ENCODE assay signal across 10 cellular contexts in the genomic region with DNA sequence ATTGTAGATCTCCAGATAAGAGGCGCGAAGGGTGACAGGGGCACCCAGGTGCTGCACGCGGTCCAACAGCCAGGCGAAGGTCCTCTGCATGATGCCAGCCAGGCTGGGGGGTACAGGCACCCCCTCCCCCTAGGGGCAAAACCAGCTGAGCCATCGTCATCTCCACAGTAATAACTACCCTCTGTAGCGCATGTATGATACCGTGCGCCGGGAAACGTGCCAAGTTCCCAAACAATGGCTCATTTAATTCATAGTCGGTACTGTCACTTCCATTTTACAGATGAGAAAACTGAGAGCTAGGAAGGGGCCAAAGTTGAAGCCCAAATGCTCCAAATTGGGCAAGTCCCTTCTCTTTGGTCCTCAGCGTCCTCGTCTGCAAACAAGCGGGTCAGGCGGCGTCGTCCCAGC. TPM values are rescaled to one million over a fixed set of nuclear protein-coding genes. Genes with fewer than 3 reads are reported as not detected.
DNase-seq lines count a peak whose midpoint lies in the region; ATAC-seq, FAIRE-seq and TF ChIP-seq lines count a peak whose summit lies in the region.
"Had no signal": no experiment of that assay in that cellular context is flagged by ENCODE, and none has a peak within 500 bp of the region (broad histone marks: within the 10 kb centered on the region; RNA-seq: fewer than 3 reads in every experiment).

No MANE protein-coding gene starts in this region.

- CTCF ChIA-PET in PC-9 (lab: Charles Lee): no interaction called here

- H3K4me1 ChIP-seq in small intestine (ENCODE audit: control insufficient read depth in 2 of 2, insufficient read depth in 1 of 2, low read depth in 1 of 2, low read length in 1 of 2): peaks cover 0 to 2% of the 10 kb centered on the region in 2 donors
- no peaks in the 10 kb centered on the region for H3K4me1 ChIP-seq in PC-9 (replicated peaks; ENCODE audit: insufficient read depth)

- peak; percentile 13 for DNase-seq in NCI-H1092 treated with DMSO at 0.1 percent for 48 hours (lab: John Stamatoyannopoulos, UW)
- no peak for DNase-seq in NCI-H1092 (lab: John Stamatoyannopoulos, UW)
- peak; percentile 51 for DNase-seq in SK-MEL-5 (ENCODE audit: low read depth, low spot score)
- peak; percentile 62 for DNase-seq in small intestine
- DNase-seq in GM19240 (ENCODE audit: insufficient read length, low spot score): no peak
- no peak for DNase-seq in PC-9
- DNase-seq: GOT3, SW 1271 had no signal

- no peak for ATAC-seq in esophagus mucosa

- H3K9me3 ChIP-seq in small intestine (ENCODE audit: control insufficient read depth, low read depth) (no peaks in the 10 kb centered on the region), PC-9 (ENCODE audit: insufficient read depth, low read depth) (peaks cover 2% of the 10 kb centered on the region)

- no peaks in the 10 kb centered on the region for H4K20me1 ChIP-seq in PC-9 (ENCODE audit: insufficient read depth)

- in situ Hi-C loops in SK-MEL-5 (cut with HindIII; ENCODE audit: low pct_unique_long_range_greater_than_20kb, low sequenced_read_pairs): no loop called here

- no peak overlapping the region for H3K4me2 ChIP-seq in PC-9

- no TSS peak for BruUV-seq in PC-9 (replicated peaks; lab: Mats Ljungman, UMichigan)

- no peaks in the 10 kb centered on the region for H3K9me2 ChIP-seq in PC-9 (ENCODE audit: insufficient read depth)

- H3K4me3 ChIP-seq in iPS-11a (ENCODE audit: low read depth, low read length) (peak overlapping the region; percentile 48), small intestine (ENCODE audit: low read depth in 1 of 2, low read length in 2 of 2) (peak overlapping the region in 1 of 2 donors; percentile 65), PC-9 (no peak overlapping the region)

- peak overlapping the region in 1 of 2 donors; percentile 22 for H3K27ac ChIP-seq in small intestine (ENCODE audit: low read depth in 1 of 2, low read length in 1 of 2)
- H3K27ac ChIP-seq in PC-9: no peak overlapping the region

- no peaks in the 10 kb centered on the region for H3F3A ChIP-seq in PC-9 (ENCODE audit: insufficient read depth, low read depth)

- intact Hi-C loops in PC-9 (cut with micrococcal nuclease; ENCODE audit: unreplicated experiment): no loop called here

- POLR2A ChIA-PET in PC-9 (lab: Charles Lee; ENCODE audit: unreplicated experiment): no interaction called here

- H2AFZ ChIP-seq in PC-9: no peak overlapping the region

- no peaks in the 10 kb centered on the region for H3K79me2 ChIP-seq in PC-9 (ENCODE audit: low read depth)

- WGBS in small intestine, 3 donors: 5 to 22% (median 15%) methylated on average over 18 of the region's 18 CpGs

- H3K27me3 ChIP-seq in small intestine (ENCODE audit: control insufficient read depth in 2 of 2, insufficient read depth in 2 of 2, low read length in 2 of 2): peaks cover 0 to 3% of the 10 kb centered on the region in 2 donors
- H3K27me3 ChIP-seq in PC-9 (ENCODE audit: insufficient read depth, low read depth): no peaks in the 10 kb centered on the region

- H3K36me3 ChIP-seq in small intestine (ENCODE audit: control insufficient read depth in 2 of 2, insufficient read depth in 2 of 2, low read length in 2 of 2) (peaks cover 0 to 4% of the 10 kb centered on the region in 2 donors), PC-9 (ENCODE audit: low read depth) (no peaks in the 10 kb centered on the region)

- no peak for TF ChIP-seq CTCF in PC-9 (conservative IDR thresholded peaks at IDR 0.05)

- FAIRE-seq in small intestine (lab: Jason Lieb, UNC): no peak

RNA-seq across cellular contexts. Expression of a gene that starts 1.5 kb away (rescaled TPM):
- total RNA-seq in SK-MEL-5 (2014; rRNA removed; shearing (Covaris generic)): 0.82 TPM in 1 of 2 replicates, not detected in the other
- 0.04 and 0.05 TPM in 2 replicates for polyA plus RNA-seq in SK-MEL-5 (2015; cell fraction: cytosol; rRNA removed)
- polyA plus RNA-seq in SK-MEL-5 (2015; cell fraction: nucleus; rRNA removed): 0.18 and 3.0 TPM in 2 replicates
- polyA plus RNA-seq in small intestine: 100 to 1,000 TPM in 1 of 3 donors, 10 to 100 TPM in 2; 14.3 to 149 (median 61.3) TPM
- 0.56 TPM for total RNA-seq in esophagus mucosa
- total RNA-seq in PC-9 (2021): not detected in 2 replicates

RNA-seq across cellular contexts. Expression of a gene that starts 19.5 kb away (rescaled TPM):
- not detected in 2 replicates for total RNA-seq in SK-MEL-5 (2014; rRNA removed; shearing (Covaris generic))
- polyA plus RNA-seq in SK-MEL-5 (2015; cell fraction: cytosol; rRNA removed): 0.23 TPM in 1 of 2 replicates, not detected in the other
- not detected in 2 replicates for polyA plus RNA-seq in SK-MEL-5 (2015; cell fraction: nucleus; rRNA removed)
- polyA plus RNA-seq in small intestine: 1 to 10 TPM in 2 of 3 donors, under 1 TPM in 1; 0.81 to 1.8 (median 1.8) TPM
- total RNA-seq in esophagus mucosa (0.44 TPM), PC-9 (2021) (not detected in 2 replicates)

RNA-seq across cellular contexts. Expression of a gene that starts 57.7 kb away (rescaled TPM):
- 0.90 and 2.3 TPM in 2 replicates for total RNA-seq in SK-MEL-5 (2014; rRNA removed; shearing (Covaris generic))
- 2.0 and 2.6 TPM in 2 replicates for polyA plus RNA-seq in SK-MEL-5 (2015; cell fraction: cytosol; rRNA removed)
- polyA plus RNA-seq in SK-MEL-5 (2015; cell fraction: nucleus; rRNA removed): 29.0 and 39.3 TPM in 2 replicates
- 1 to 10 TPM in 2 of 3 donors, under 1 TPM in 1; 0.45 to 2.4 (median 1.1) TPM for polyA plus RNA-seq in small intestine
- total RNA-seq in esophagus mucosa (13.6 TPM), PC-9 (2021) (0.39 and 0.83 TPM in 2 replicates)

Comparison
In these comparisons a context has a peak if more than half of its experiments do, and no peak if none do; other contexts are left out.
1. DNase-seq: peak in NCI-H1092 treated with DMSO at 0.1 percent for 48 hours (single experiment), SK-MEL-5 (single experiment) and small intestine (single experiment); none in NCI-H1092 (single experiment), GM19240 (single experiment) and PC-9 (0 of 2).